In genomic region chr15:99707481-99708270, GRCh38 we compare ENCODE assay signal across 9 cellular contexts. TPM values are rescaled to one million over a fixed set of nuclear protein-coding genes. Genes with fewer than 3 reads are reported as not detected.
A peak's percentile ranks its signal among the peaks of the same experiment; 100 is the strongest.
DNase-seq lines count a peak whose midpoint lies in the region; ATAC-seq lines count a peak whose summit lies in the region.
"Had no signal": no experiment of that assay in that cellular context is flagged by ENCODE, and none has a peak within 500 bp of the region (broad histone marks: within the 10 kb centered on the region; RNA-seq: fewer than 3 reads in every experiment).

No MANE protein-coding gene starts in this region.

- DNase-seq in activated T-cell treated with anti-CD3 and anti-CD28 coated beads, Interleukin-2, amount 50 U/mL, for 72 hours: peak; percentile 41 to 57
- no peak for DNase-seq in activated T-cell treated with anti-CD3 and anti-CD28 coated beads, Interleukin-2, amount 50 U/mL, for 1 hour
- DNase-seq in left ventricle myocardium superior: no peak
- peak; percentile 35 for DNase-seq in superior temporal gyrus (ENCODE audit: extremely low spot score)
- DNase-seq in NCI-H82 (lab: John Stamatoyannopoulos, UW): no peak
- DNase-seq: retina had no signal

- no peaks in the 10 kb centered on the region for H3K9me3 Mint-ChIP-seq in activated T-cell treated with anti-CD3 and anti-CD28 coated beads, Interleukin-2, amount 50 U/mL, for 72 hours
- H3K9me3 Mint-ChIP-seq in activated T-helper 17 cell treated with anti-CD3 and anti-CD28 coated beads, Interleukin-2, amount 50 U/mL, for 72 hours: no peaks in the 10 kb centered on the region

- ATAC-seq in activated T-cell treated with anti-CD3 and anti-CD28 coated beads, Interleukin-2, amount 50 U/mL, for 72 hours (replicated peaks in 1 of 2): peak; percentile 80 to 81
- ATAC-seq in activated T-helper 17 cell treated with anti-CD3 and anti-CD28 coated beads, Interleukin-2, amount 50 U/mL, for 72 hours (replicated peaks): peak; percentile 84
- ATAC-seq in left ventricle myocardium superior (peak; percentile 15), HG02759 (IDR thresholded peaks at IDR 0.05; ENCODE audit: unreplicated experiment) (no peak), GM19035 (IDR thresholded peaks at IDR 0.05; ENCODE audit: unreplicated experiment) (no peak)

- peak overlapping the region; percentile 82 for H3K27ac Mint-ChIP-seq in activated T-cell treated with anti-CD3 and anti-CD28 coated beads, Interleukin-2, amount 50 U/mL, for 72 hours
- H3K27ac Mint-ChIP-seq in activated T-helper 17 cell treated with anti-CD3 and anti-CD28 coated beads, Interleukin-2, amount 50 U/mL, for 72 hours: no peak overlapping the region

- intact Hi-C loops in left ventricle myocardium superior (cut with micrococcal nuclease): loop anchor here (10.0 kb wide), 1 partner anchor 263 kb away; no protein-coding TSS in a partner anchor

- peaks cover 51% of the 10 kb centered on the region for H3K4me1 Mint-ChIP-seq in activated T-cell treated with anti-CD3 and anti-CD28 coated beads, Interleukin-2, amount 50 U/mL, for 72 hours (ENCODE audit: low read depth)
- peaks cover 10% of the 10 kb centered on the region for H3K4me1 Mint-ChIP-seq in activated T-helper 17 cell treated with anti-CD3 and anti-CD28 coated beads, Interleukin-2, amount 50 U/mL, for 72 hours

- H3K4me3 Mint-ChIP-seq in activated T-cell treated with anti-CD3 and anti-CD28 coated beads, Interleukin-2, amount 50 U/mL, for 72 hours: peak overlapping the region; percentile 75 to 89
- H3K4me3 Mint-ChIP-seq in activated T-helper 17 cell treated with anti-CD3 and anti-CD28 coated beads, Interleukin-2, amount 50 U/mL, for 72 hours: peak overlapping the region; percentile 53

- peaks cover 2 to 8% of the 10 kb centered on the region in 2 donors for H3K36me3 Mint-ChIP-seq in activated T-cell treated with anti-CD3 and anti-CD28 coated beads, Interleukin-2, amount 50 U/mL, for 72 hours (ENCODE audit: insufficient read depth in 2 of 2)
- peaks cover 24% of the 10 kb centered on the region for H3K36me3 Mint-ChIP-seq in activated T-helper 17 cell treated with anti-CD3 and anti-CD28 coated beads, Interleukin-2, amount 50 U/mL, for 72 hours (ENCODE audit: low read depth)

- no peaks in the 10 kb centered on the region for H3K27me3 Mint-ChIP-seq in activated T-cell treated with anti-CD3 and anti-CD28 coated beads, Interleukin-2, amount 50 U/mL, for 72 hours (ENCODE audit: low read depth)
- H3K27me3 Mint-ChIP-seq in activated T-helper 17 cell treated with anti-CD3 and anti-CD28 coated beads, Interleukin-2, amount 50 U/mL, for 72 hours: no peaks in the 10 kb centered on the region

RNA-seq across cellular contexts. Expression of gene LYSMD4, which starts 25.6 kb away (rescaled TPM):
- 10 to 100 TPM in 1 of 2 donors, 1 to 10 TPM in 1; 9.7 to 11.7 TPM for total RNA-seq in activated T-cell treated with anti-CD3 and anti-CD28 coated beads, Interleukin-2, amount 50 U/mL, for 72 hours
- 1 to 10 TPM; 3.7 to 4.2 TPM for total RNA-seq in activated T-helper 17 cell treated with anti-CD3 and anti-CD28 coated beads, Interleukin-2, amount 50 U/mL, for 72 hours
- total RNA-seq in left ventricle myocardium superior: 10.1 TPM

Comparison
In these comparisons a context has a peak if more than half of its experiments do, and no peak if none do; other contexts are left out.
1. DNase-seq: peak in activated T-cell treated with anti-CD3 and anti-CD28 coated beads, Interleukin-2, amount 50 U/mL, for 72 hours (2 of 2) and superior temporal gyrus (single experiment); none in activated T-cell treated with anti-CD3 and anti-CD28 coated beads, Interleukin-2, amount 50 U/mL, for 1 hour (single experiment), left ventricle myocardium superior (single experiment) and NCI-H82 (single experiment).
2. ATAC-seq: peak in activated T-cell treated with anti-CD3 and anti-CD28 coated beads, Interleukin-2, amount 50 U/mL, for 72 hours (2 of 2), activated T-helper 17 cell treated with anti-CD3 and anti-CD28 coated beads, Interleukin-2, amount 50 U/mL, for 72 hours (single experiment) and left ventricle myocardium superior (single experiment); none in HG02759 (single experiment) and GM19035 (single experiment).